38 cellular contexts compared by ENCODE assay signal in the genomic region with DNA sequence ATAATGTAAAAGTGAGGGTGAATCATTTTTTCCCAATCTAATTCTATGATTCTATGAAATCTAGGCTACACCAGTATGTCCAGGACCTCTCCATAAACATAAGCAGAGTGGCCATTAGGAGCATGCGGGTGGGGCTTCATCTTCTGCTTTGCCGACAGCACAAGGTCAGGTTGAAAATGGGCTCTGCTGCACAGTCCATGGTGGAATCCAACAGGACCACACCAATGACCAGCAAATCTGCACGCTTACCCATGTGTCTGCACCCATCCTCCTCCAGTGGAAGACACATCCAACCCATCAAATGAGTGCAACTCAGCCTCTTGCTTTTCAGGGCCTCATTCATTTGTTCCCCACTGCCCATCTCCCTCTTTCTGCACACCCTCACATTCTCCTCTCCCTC. TPM values are rescaled to one million over a fixed set of nuclear protein-coding genes. Genes with fewer than 3 reads are reported as not detected.
"Had no signal": no experiment of that assay in that cellular context is flagged by ENCODE, and none has a peak within 500 bp of the region (broad histone marks: within the 10 kb centered on the region; RNA-seq: fewer than 3 reads in every experiment).

No MANE protein-coding gene starts in this region.

- H3K27ac ChIP-seq: KMS-11 had no signal

- DNase-seq: Karpas-422, Kasumi-1, KG1, MG63, MM.1S, MV-4-11, NCI-H1048, NCI-H1092, NCI-H1092 treated with DMSO at 0.1 percent for 48 hours, NCI-H1105, NCI-H1105 treated with DMSO at 0.1 percent for 48 hours, NCI-H1417, NCI-H1417 treated with DMSO at 0.1 percent for 48 hours, NCI-H1436, NCI-H1436 treated with DMSO at 0.1 percent for 48 hours, NCI-H146, NCI-H1694, NCI-H1694 treated with DMSO at 0.1 percent for 48 hours, NCI-H187, NCI-H187 treated with DMSO at 0.1 percent for 48 hours, NCI-H1930, NCI-H2029, NCI-H2029 treated with DMSO at 0.1 percent for 48 hours, NCI-H2081, NCI-H2081 treated with DMSO at 0.1 percent for 48 hours, NCI-H2107, NCI-H2171, NCI-H2171 treated with DMSO at 0.1 percent for 48 hours, NCI-H2227 treated with DMSO at 0.1 percent for 48 hours, NCI-H226, NCI-H345, NCI-H446, NCI-H446 treated with DMSO at 0.1 percent for 48 hours had no signal

RNA-seq across cellular contexts. Expression of a gene that starts 43.3 kb away (rescaled TPM):
- total RNA-seq: LHCN-M2, M059J, MCF 10A, NCI-H460 had no signal
